11 cellular contexts compared by ENCODE assay signal in the genomic region with DNA sequence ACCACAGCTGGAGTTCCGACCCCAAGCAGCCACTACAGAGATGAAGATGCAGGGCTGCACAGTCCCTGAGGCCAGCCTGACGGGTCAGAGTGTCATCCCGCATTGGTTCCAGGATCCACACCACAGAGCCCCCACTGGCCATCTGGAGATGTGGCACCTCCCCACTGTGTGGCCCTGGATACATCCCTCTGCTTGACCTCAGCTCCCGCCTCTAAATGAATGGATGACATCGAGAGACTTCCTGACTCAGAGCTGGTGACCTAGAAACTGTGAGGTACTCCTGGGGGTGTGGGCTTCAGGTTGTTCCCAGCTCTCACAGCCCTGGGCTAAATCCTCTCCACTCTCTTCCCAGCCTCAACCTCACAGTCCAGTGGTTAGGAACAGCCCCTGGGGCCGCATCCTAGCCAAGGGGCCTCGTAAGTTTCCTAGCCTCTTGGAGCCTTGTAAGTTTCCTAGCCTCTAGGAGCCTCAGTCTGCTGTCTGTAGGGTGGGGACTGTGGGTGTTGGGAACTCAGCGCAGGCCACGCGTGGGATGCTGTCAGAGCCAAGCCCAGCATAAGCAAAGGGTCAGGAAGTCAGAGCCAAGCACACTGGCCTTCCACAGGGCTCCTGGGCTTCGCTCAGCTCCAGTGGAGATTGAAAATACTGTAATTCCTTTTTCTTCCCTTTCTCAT.
DNase-seq lines count a peak whose midpoint lies in the region; ATAC-seq and TF ChIP-seq lines count a peak whose summit lies in the region.
"Had no signal": no experiment of that assay in that cellular context is flagged by ENCODE, and none has a peak within 500 bp of the region (broad histone marks: within the 10 kb centered on the region; RNA-seq: fewer than 3 reads in every experiment).

No MANE protein-coding gene starts in this region.

- H4K91ac ChIP-seq in neuronal stem cell (ENCODE audit: low read depth, low read length, poor library complexity), result no peak overlapping the region

- no peaks in the 10 kb centered on the region for H3K79me2 ChIP-seq in GM23248 (ENCODE audit: insufficient read depth)

- H3K27me3 ChIP-seq in GM23248 (replicated peaks; ENCODE audit: insufficient read depth) (no peaks in the 10 kb centered on the region), Panc1 (ENCODE audit: control insufficient read depth, insufficient read depth, low read length) (no peaks in the 10 kb centered on the region), neuronal stem cell (ENCODE audit: control insufficient read depth in 3 of 3, insufficient read depth in 3 of 3, low read depth in 1 of 3, low read length in 3 of 3) (no peaks in the 10 kb centered on the region), heart left ventricle (peaks cover 0 to 3% (median 0%) of the 10 kb centered on the region in 9 donors)
- H3K27me3 ChIP-seq: colonic mucosa had no signal

- H3K4ac ChIP-seq in neuronal stem cell (ENCODE audit: low read length), result peak overlapping the region; percentile 31

- H2AFZ ChIP-seq in GM23248, result no peak overlapping the region
- H2AFZ ChIP-seq in neuronal stem cell (ENCODE audit: low read length), result no peak overlapping the region

- ATAC-seq in Panc1 (peak; percentile 46; the same call in 1 of the 2 replicates), heart left ventricle (no peak)

- H2BK5ac ChIP-seq in neuronal stem cell (ENCODE audit: low read length), result no peak overlapping the region

- DNase-seq in GM23248, result peak; percentile 39
- DNase-seq in Panc1 (ENCODE audit: low read depth, low spot score), result no peak
- no peak for DNase-seq in neuronal stem cell (ENCODE audit: low spot score)
- no peak for DNase-seq in T-helper 9 cell
- DNase-seq in NCI-H2171 (lab: John Stamatoyannopoulos, UW), result no peak
- DNase-seq in heart left ventricle, result no peak
- DNase-seq: colonic mucosa; hypothalamus; stimulated activated CD4-positive, alpha-beta T cell treated with anti-CD3 and anti-CD28 coated beads, Interleukin-15, amount 100 ng/mL, for 24 hours; substantia nigra had no signal

- H3K27me3 Mint-ChIP-seq in dendritic cell treated with granulocyte-macrophage colony-stimulating factor and Interleukin-4, amounts not matched to agents 40 ng/mL and 50 ng/mL, for 4 days, result peaks cover 25% of the 10 kb centered on the region

- H3K4me3 ChIP-seq in GM23248, result no peak overlapping the region
- H3K4me3 ChIP-seq in Panc1 (ENCODE audit: low read depth in 2 of 2, low read length in 2 of 2), result no peak overlapping the region
- no peak overlapping the region for H3K4me3 ChIP-seq in neuronal stem cell (ENCODE audit: low read length in 2 of 2)
- H3K4me3 ChIP-seq in heart left ventricle, result no peak overlapping the region
- H3K4me3 ChIP-seq: colonic mucosa had no signal

- in situ Hi-C loops in GM23248 (cut with MboI) (no loop called here), Panc1 (cut with HindIII; ENCODE audit: low pct_unique_long_range_greater_than_20kb, low sequenced_read_pairs) (no loop called here)

- no peak overlapping the region for H2BK12ac ChIP-seq in neuronal stem cell (ENCODE audit: low read length)

- peak overlapping the region; percentile 96 for H2BK15ac ChIP-seq in neuronal stem cell (ENCODE audit: low read length)

- H3K9me2 ChIP-seq in GM23248 (ENCODE audit: insufficient read depth), result no peaks in the 10 kb centered on the region

- no peak overlapping the region for H3K4me3 Mint-ChIP-seq in dendritic cell treated with granulocyte-macrophage colony-stimulating factor and Interleukin-4, amounts not matched to agents 40 ng/mL and 50 ng/mL, for 4 days

- intact Hi-C loops in Panc1 (cut with micrococcal nuclease; ENCODE audit: unreplicated experiment), result no loop called here
- intact Hi-C loops in dendritic cell treated with granulocyte-macrophage colony-stimulating factor and Interleukin-4, amounts not matched to agents 40 ng/mL and 50 ng/mL, for 4 days (cut with micrococcal nuclease), result no loop called here
- intact Hi-C loops in heart left ventricle (cut with DNase I), result no loop called here

- H4K20me1 ChIP-seq in GM23248 (ENCODE audit: insufficient read depth), result no peaks in the 10 kb centered on the region

- H3K36me3 ChIP-seq in GM23248 (ENCODE audit: low read depth), result no peaks in the 10 kb centered on the region
- H3K36me3 ChIP-seq in Panc1 (ENCODE audit: control insufficient read depth, insufficient read depth, low read length), result no peaks in the 10 kb centered on the region
- no peaks in the 10 kb centered on the region for H3K36me3 ChIP-seq in neuronal stem cell (replicated peaks in 1 of 2; ENCODE audit: control insufficient read depth in 2 of 2, insufficient read depth in 2 of 2, low read length in 2 of 2)
- H3K36me3 ChIP-seq in heart left ventricle, result no peaks in the 10 kb centered on the region
- H3K36me3 ChIP-seq: colonic mucosa had no signal

- whole genome bisulfite sequencing in GM23248 (ENCODE audit: low coverage in 1 of 2, low lambda C conversion rate in 2 of 2, missing lambda C conversion rate in 2 of 2), 2 experiments, result 72 to 83% methylated on average over 11 of the region's 11 CpGs
- WGBS in neuronal stem cell (ENCODE audit: extremely low coverage in 2 of 2, insufficient read length in 2 of 2, insufficient replicate concordance in 1 of 2), 2 donors, result no CpG with 5 or more reads among the region's 11 CpGs
- WGBS in heart left ventricle, 4 donors, result 52 to 76% (median 71%) methylated on average over 11 of the region's 11 CpGs

- H3K9ac ChIP-seq in GM23248, result no peak overlapping the region
- no peak overlapping the region for H3K9ac ChIP-seq in neuronal stem cell (ENCODE audit: low read depth, low read length, poor library complexity)

- H3K9me3 ChIP-seq in GM23248 (ENCODE audit: low read depth), result no peaks in the 10 kb centered on the region
- H3K9me3 ChIP-seq in Panc1 (ENCODE audit: control insufficient read depth, insufficient read depth, low read depth, low read length), result no peaks in the 10 kb centered on the region
- peaks cover 0 to 3% of the 10 kb centered on the region in 2 donors for H3K9me3 ChIP-seq in neuronal stem cell (replicated peaks in 1 of 2; ENCODE audit: control insufficient read depth in 2 of 2, insufficient read depth in 1 of 2, low read depth in 1 of 2, low read length in 2 of 2)
- no peaks in the 10 kb centered on the region for H3K9me3 ChIP-seq in heart left ventricle
- H3K9me3 ChIP-seq: colonic mucosa had no signal

- peak overlapping the region; percentile 84 for H3K18ac ChIP-seq in neuronal stem cell (ENCODE audit: low read length)

- no peak overlapping the region for H3K27ac ChIP-seq in GM23248
- no peak overlapping the region for H3K27ac ChIP-seq in Panc1 (ENCODE audit: low read length)
- no peak overlapping the region for H3K27ac ChIP-seq in neuronal stem cell (replicated peaks; ENCODE audit: low read length)
- H3K27ac ChIP-seq in heart left ventricle, result no peak overlapping the region
- H3K27ac ChIP-seq: colonic mucosa had no signal

- CTCF ChIA-PET in Panc1 (lab: Charles Lee), result no interaction called here

- H3K14ac ChIP-seq in neuronal stem cell (ENCODE audit: low read length), result no peak overlapping the region

- no peak overlapping the region for H4K8ac ChIP-seq in neuronal stem cell (ENCODE audit: low read depth, low read length)

- H3K27ac Mint-ChIP-seq in dendritic cell treated with granulocyte-macrophage colony-stimulating factor and Interleukin-4, amounts not matched to agents 40 ng/mL and 50 ng/mL, for 4 days, result peak overlapping the region; percentile 27

- peak overlapping the region; percentile 52 for H3K23ac ChIP-seq in neuronal stem cell (ENCODE audit: low read depth, low read length, poor library complexity)

- H3K79me1 ChIP-seq in neuronal stem cell (ENCODE audit: low read depth, low read length), result no peaks in the 10 kb centered on the region

- TF ChIP-seq CTCF in Panc1 (IDR thresholded peaks at IDR 0.05), result no peak
- no peak for TF ChIP-seq CTCF in heart left ventricle (IDR thresholded peaks at IDR 0.05)

- H3K4me1 Mint-ChIP-seq in dendritic cell treated with granulocyte-macrophage colony-stimulating factor and Interleukin-4, amounts not matched to agents 40 ng/mL and 50 ng/mL, for 4 days (ENCODE audit: low read depth), result peaks cover 50% of the 10 kb centered on the region

- no peaks in the 10 kb centered on the region for H3K9me3 Mint-ChIP-seq in dendritic cell treated with granulocyte-macrophage colony-stimulating factor and Interleukin-4, amounts not matched to agents 40 ng/mL and 50 ng/mL, for 4 days

- no peaks in the 10 kb centered on the region for H3F3A ChIP-seq in GM23248 (ENCODE audit: insufficient read depth)

- POLR2A ChIA-PET in Panc1 (lab: Charles Lee), result no interaction called here

- no peak for TF ChIP-seq POLR2A in heart left ventricle (IDR thresholded peaks at IDR 0.05)

- no TSS peak for BruUV-seq in Panc1 (replicated peaks; lab: Mats Ljungman, UMichigan)

- no peaks in the 10 kb centered on the region for H3K36me3 Mint-ChIP-seq in dendritic cell treated with granulocyte-macrophage colony-stimulating factor and Interleukin-4, amounts not matched to agents 40 ng/mL and 50 ng/mL, for 4 days (ENCODE audit: low read depth)

- H3K4me2 ChIP-seq in GM23248 (ENCODE audit: unreplicated experiment) (no peak overlapping the region), neuronal stem cell (ENCODE audit: insufficient read depth, low read length, poor library complexity, severe bottlenecking) (no peak overlapping the region)

- peak overlapping the region; percentile 64 for H2AK5ac ChIP-seq in neuronal stem cell (ENCODE audit: low read depth, low read length)

- H2BK120ac ChIP-seq in neuronal stem cell (ENCODE audit: low read depth, low read length), result peak overlapping the region; percentile 77

- peaks cover 2% of the 10 kb centered on the region; the same call in 1 of the 2 replicates for H3K4me1 ChIP-seq in GM23248 (ENCODE audit: insufficient read depth)
- H3K4me1 ChIP-seq in Panc1 (ENCODE audit: control insufficient read depth, insufficient read depth, low read length), result peaks cover 3% of the 10 kb centered on the region
- H3K4me1 ChIP-seq in neuronal stem cell (ENCODE audit: control insufficient read depth in 2 of 2, insufficient read depth in 1 of 2, low read depth in 1 of 2, low read length in 2 of 2), result peaks cover 2 to 16% of the 10 kb centered on the region in 2 donors
- H3K4me1 ChIP-seq in heart left ventricle, result peaks cover 0 to 22% (median 4%) of the 10 kb centered on the region in 12 donors
- H3K4me1 ChIP-seq: colonic mucosa had no signal
